In genomic region chr14:58918066-58918465, GRCh38 we compare ENCODE assay signal across 17 cellular contexts.
DNase-seq lines count a peak whose midpoint lies in the region; ATAC-seq and TF ChIP-seq lines count a peak whose summit lies in the region.
"Had no signal": no experiment of that assay in that cellular context is flagged by ENCODE, and none has a peak within 500 bp of the region (broad histone marks: within the 10 kb centered on the region; RNA-seq: fewer than 3 reads in every experiment).

No MANE protein-coding gene starts in this region.

- WGBS in smooth muscle cell (ENCODE audit: low lambda C conversion rate), result 75% methylated on average over 4 of the region's 4 CpGs
- 78% methylated on average over 4 of the region's 4 CpGs for WGBS in esophagus muscularis mucosa

- no peak overlapping the region for H3K9ac ChIP-seq in smooth muscle cell (ENCODE audit: low read depth)

- no peaks in the 10 kb centered on the region for H3K36me3 ChIP-seq in RWPE2 (ENCODE audit: low read depth)
- no peaks in the 10 kb centered on the region for H3K36me3 ChIP-seq in smooth muscle cell (ENCODE audit: low read depth)
- H3K36me3 ChIP-seq in esophagus muscularis mucosa, result no peaks in the 10 kb centered on the region

- H2AFZ ChIP-seq in smooth muscle cell (ENCODE audit: low read depth), result no peak overlapping the region

- H3K4me2 ChIP-seq in smooth muscle cell, result no peak overlapping the region

- DNase-seq in HS-5 (ENCODE audit: low read depth), result peak; percentile 25
- no peak for DNase-seq in RWPE2 (ENCODE audit: low spot score)
- DNase-seq in foreskin keratinocyte, result peak; percentile 72 to 87
- DNase-seq in smooth muscle cell (lab: John Stamatoyannopoulos, UW; ENCODE audit: unreplicated experiment), result no peak
- no peak for DNase-seq in esophagus muscularis mucosa (ENCODE audit: extremely low spot score)
- DNase-seq in SW480 (ENCODE audit: low spot score), result no peak
- no peak for DNase-seq in hypothalamus (lab: John Stamatoyannopoulos, UW)
- DNase-seq: activated CD4-positive, alpha-beta T cell treated with anti-CD3 and anti-CD28 coated beads, Interleukin-2, amount 50 U/mL, for 1 hour; activated naive CD4-positive, alpha-beta T cell treated with anti-CD3 and anti-CD28 coated beads, Interleukin-2, amount 10 ng/mL, durations not matched to agents 7 days and 5 days; central memory CD4-positive, alpha-beta T cell; effector memory CD4-positive, alpha-beta T cell; GOT3; NCI-H2107; retina; Right ventricle myocardium superior; T-helper 9 cell had no signal

- ATAC-seq in RWPE2 (ENCODE audit: low read depth), result peak; percentile 100
- ATAC-seq in foreskin keratinocyte, result peak; percentile 100

- H3K4me3 ChIP-seq in RWPE2 (ENCODE audit: severe bottlenecking) (no peak overlapping the region), smooth muscle cell (no peak overlapping the region), esophagus muscularis mucosa (no peak overlapping the region)

- H3K9me3 ChIP-seq in RWPE2 (ENCODE audit: severe bottlenecking) (no peaks in the 10 kb centered on the region), smooth muscle cell (replicated peaks; ENCODE audit: low read depth) (no peaks in the 10 kb centered on the region), esophagus muscularis mucosa (no peaks in the 10 kb centered on the region)

- intact Hi-C loops in esophagus muscularis mucosa (cut with DNase I), result no loop called here

- no peak for TF ChIP-seq EP300 in esophagus muscularis mucosa (IDR thresholded peaks at IDR 0.05)

- no peaks in the 10 kb centered on the region for H3F3A ChIP-seq in smooth muscle cell (ENCODE audit: low read depth)

- H3K27ac ChIP-seq in RWPE2 (ENCODE audit: poor library complexity, severe bottlenecking), result peak overlapping the region; percentile 35
- H3K27ac ChIP-seq in foreskin keratinocyte, result no peak overlapping the region
- H3K27ac ChIP-seq in smooth muscle cell (ENCODE audit: low read depth), result peak overlapping the region; percentile 54
- H3K27ac ChIP-seq in esophagus muscularis mucosa (replicated peaks in 1 of 4), result no peak overlapping the region
- H3K27ac ChIP-seq: C4-2B had no signal

- peaks cover 15% of the 10 kb centered on the region for H3K4me1 ChIP-seq in RWPE2 (ENCODE audit: insufficient read depth, poor library complexity, severe bottlenecking)
- peaks cover 11% of the 10 kb centered on the region for H3K4me1 ChIP-seq in foreskin keratinocyte
- H3K4me1 ChIP-seq in smooth muscle cell (ENCODE audit: low read depth), result peaks cover 17% of the 10 kb centered on the region
- H3K4me1 ChIP-seq in esophagus muscularis mucosa, result no peaks in the 10 kb centered on the region

- no peaks in the 10 kb centered on the region for H3K79me2 ChIP-seq in smooth muscle cell (ENCODE audit: low read depth)

- TF ChIP-seq POLR2A in esophagus muscularis mucosa (IDR thresholded peaks at IDR 0.05; ENCODE audit: low read depth), result no peak

- TF ChIP-seq CTCF in RWPE2 (IDR thresholded peaks at IDR 0.05; ENCODE audit: poor library complexity, severe bottlenecking) (no peak), foreskin keratinocyte (conservative IDR thresholded peaks at IDR 0.05) (no peak), smooth muscle cell (IDR thresholded peaks at IDR 0.05; ENCODE audit: borderline replicate concordance, insufficient read depth, poor library complexity, severe bottlenecking) (no peak), esophagus muscularis mucosa (IDR thresholded peaks at IDR 0.05) (no peak)

- H4K20me1 ChIP-seq in smooth muscle cell (ENCODE audit: low read depth), result no peaks in the 10 kb centered on the region

- H3K27me3 ChIP-seq in RWPE2 (ENCODE audit: insufficient read depth, poor library complexity, severe bottlenecking), result no peaks in the 10 kb centered on the region
- no peaks in the 10 kb centered on the region for H3K27me3 ChIP-seq in foreskin keratinocyte
- no peaks in the 10 kb centered on the region for H3K27me3 ChIP-seq in smooth muscle cell (ENCODE audit: low read depth)
- H3K27me3 ChIP-seq in esophagus muscularis mucosa, result no peaks in the 10 kb centered on the region

Comparison
In these comparisons a context has a peak if more than half of its experiments do, and no peak if none do; other contexts are left out.
1. DNase-seq: peak in HS-5 (single experiment) and foreskin keratinocyte (2 of 2); none in RWPE2 (single experiment), smooth muscle cell (single experiment), esophagus muscularis mucosa (single experiment), SW480 (single experiment) and hypothalamus (0 of 51).
2. H3K27ac ChIP-seq: peak in RWPE2 (single experiment) and smooth muscle cell (single experiment); none in foreskin keratinocyte (single experiment) and esophagus muscularis mucosa (0 of 4).